In the genomic region with DNA sequence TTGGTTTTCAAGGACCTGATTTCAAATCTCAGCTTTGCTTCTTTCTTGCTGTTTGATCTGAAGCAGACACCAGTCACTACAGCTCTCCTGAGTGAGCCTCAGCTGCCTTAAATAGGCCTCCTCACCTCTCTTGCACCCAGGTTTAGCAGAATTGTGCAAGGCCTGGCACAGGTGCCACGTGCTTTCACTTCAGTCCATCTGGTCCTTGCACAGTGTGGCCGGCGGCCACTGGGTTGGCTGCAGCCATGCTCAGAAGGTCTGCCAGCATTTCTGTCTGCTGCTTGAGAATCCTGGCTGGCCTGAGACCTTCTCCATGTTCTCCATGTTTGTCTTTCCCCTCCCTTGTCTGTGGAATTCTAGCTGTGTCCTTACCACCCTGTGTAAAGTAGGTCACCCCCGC, we compare ENCODE assay signal across 2 cellular contexts.
TF ChIP-seq lines count a peak whose summit lies in the region.

No MANE protein-coding gene starts in this region.

TF ChIP-seq in H1, 55 proteins besides CTCF, POLR2A, EP300 and RAD21:
- TF ChIP-seq SP4 (IDR thresholded peaks at IDR 0.05; ENCODE audit: low read length) (no peak), TBP (IDR thresholded peaks at IDR 0.05; ENCODE audit: low read depth, low read length) (no peak), SUZ12 (IDR thresholded peaks at IDR 0.05; ENCODE audit: low read length) (no peak), SIN3A (conservative IDR thresholded peaks at IDR 0.05 in 1 of 2, IDR thresholded peaks at IDR 0.05 in 1 of 2; ENCODE audit: low read depth in 1 of 2, low read length in 2 of 2) (no peak), BCL11A (IDR thresholded peaks at IDR 0.05; ENCODE audit: low read depth in 2 of 2, low read length in 2 of 2) (no peak), KDM5A (IDR thresholded peaks at IDR 0.05; ENCODE audit: low read length) (no peak), SIRT6 (IDR thresholded peaks at IDR 0.05; ENCODE audit: low read length) (no peak), CBX5 (IDR thresholded peaks at IDR 0.05; ENCODE audit: low read depth, low read length) (no peak), RBBP5 (IDR thresholded peaks at IDR 0.05; ENCODE audit: borderline replicate concordance, low read depth, low read length) (no peak), ZNF274 (IDR thresholded peaks at IDR 0.05; ENCODE audit: borderline replicate concordance, extremely low read depth, low read length) (no peak), POU5F1 (IDR thresholded peaks at IDR 0.05; ENCODE audit: low read depth, low read length) (no peak), BRCA1 (IDR thresholded peaks at IDR 0.05; ENCODE audit: low read depth, low read length) (no peak), FOSL1 (IDR thresholded peaks at IDR 0.05; ENCODE audit: insufficient read depth, low read depth, low read length) (no peak), CHD2 (IDR thresholded peaks at IDR 0.05; ENCODE audit: low read length) (no peak)
- TF ChIP-seq, protein P1, sequence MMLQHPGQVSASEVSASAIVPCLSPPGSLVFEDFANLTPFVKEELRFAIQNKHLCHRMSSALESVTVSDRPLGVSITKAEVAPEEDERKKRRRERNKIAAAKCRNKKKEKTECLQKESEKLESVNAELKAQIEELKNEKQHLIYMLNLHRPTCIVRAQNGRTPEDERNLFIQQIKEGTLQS (IDR thresholded peaks at IDR 0.05; ENCODE audit: insufficient read depth, low read depth, low read length): no peak

TF ChIP-seq in HepG2, 621 proteins besides CTCF, POLR2A, EP300 and RAD21:
- TF ChIP-seq MNT (IDR thresholded peaks at IDR 0.05) (peak; percentile 83), MAF1 (CRISPR knock-in tag; IDR thresholded peaks at IDR 0.05; ENCODE audit: borderline replicate concordance) (no peak), ZNF282 (IDR thresholded peaks at IDR 0.05; ENCODE audit: partially characterized antibody) (no peak), CREB3 (CRISPR knock-in tag; IDR thresholded peaks at IDR 0.05) (no peak), FOXA1 (IDR thresholded peaks at IDR 0.05) (no peak), FOXA1 (CRISPR knock-in tag; IDR thresholded peaks at IDR 0.05) (no peak)
